15 cellular contexts compared by ENCODE assay signal in the genomic region with DNA sequence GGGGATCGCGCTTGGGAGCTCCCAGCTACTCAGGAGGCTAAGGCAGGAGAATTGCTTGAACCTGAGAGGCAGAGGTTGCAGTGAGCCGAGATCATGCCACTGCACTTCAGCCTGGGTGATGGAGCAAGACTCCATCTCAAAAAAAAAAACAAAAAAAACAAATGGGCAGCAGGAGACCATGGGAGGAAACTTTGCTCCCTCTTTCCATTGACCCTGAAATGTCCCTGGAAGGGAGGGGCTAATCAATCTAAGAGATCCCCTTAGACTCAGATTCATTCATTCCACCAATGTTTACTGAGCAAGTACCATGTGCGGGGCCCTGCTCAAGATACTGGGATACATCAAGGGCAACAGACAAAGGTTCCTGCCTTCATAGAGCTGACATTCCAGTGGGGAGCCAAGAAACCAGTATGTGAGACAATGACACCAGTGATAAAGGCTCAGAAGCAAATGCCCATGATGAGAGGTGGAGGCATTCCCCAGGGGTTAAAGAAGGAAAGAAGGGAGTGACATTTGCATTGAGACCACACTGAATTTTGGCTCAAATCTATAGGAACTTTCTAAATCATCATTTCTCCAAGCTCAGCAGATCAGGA. TPM values are rescaled to one million over a fixed set of nuclear protein-coding genes. Genes with fewer than 3 reads are reported as not detected.
DNase-seq lines count a peak whose midpoint lies in the region; ATAC-seq and TF ChIP-seq lines count a peak whose summit lies in the region.
"Had no signal": no experiment of that assay in that cellular context is flagged by ENCODE, and none has a peak within 500 bp of the region (broad histone marks: within the 10 kb centered on the region; RNA-seq: fewer than 3 reads in every experiment).

No MANE protein-coding gene starts in this region.

- peaks cover 32% of the 10 kb centered on the region for H3K4me1 ChIP-seq in ACC112 (ENCODE audit: control insufficient read depth, insufficient read depth, low read length, unreplicated experiment)
- H3K4me1 ChIP-seq in CD4-positive, alpha-beta memory T cell (ENCODE audit: insufficient read depth, low read length) = no peaks in the 10 kb centered on the region

- H3K27ac Mint-ChIP-seq in naive thymus-derived CD8-positive, alpha-beta T cell = peak overlapping the region in 9 of 10 donors; percentile 19 to 94 (median 79)
- no peak overlapping the region for H3K27ac Mint-ChIP-seq in CD4-positive, alpha-beta memory T cell

- no peak overlapping the region for H3K4me3 ChIP-seq in ACC112 (ENCODE audit: low read depth, low read length)
- no peak overlapping the region for H3K4me3 ChIP-seq in CD4-positive, alpha-beta memory T cell (ENCODE audit: low read length in 2 of 2)
- H3K4me3 ChIP-seq: skin epidermis had no signal

- no peak overlapping the region for H3K4me3 Mint-ChIP-seq in naive thymus-derived CD8-positive, alpha-beta T cell
- no peak overlapping the region for H3K4me3 Mint-ChIP-seq in CD4-positive, alpha-beta memory T cell
- H3K4me3 Mint-ChIP-seq: activated T-cell treated with anti-CD3 and anti-CD28 coated beads, Interleukin-2, amount 50 U/mL, for 4 hours; nephron had no signal

- peaks cover 0 to 32% (median 6%) of the 10 kb centered on the region in 3 donors for H3K36me3 Mint-ChIP-seq in naive thymus-derived CD8-positive, alpha-beta T cell
- peaks cover 6 to 7% of the 10 kb centered on the region in 2 donors for H3K36me3 Mint-ChIP-seq in CD4-positive, alpha-beta memory T cell

- ATAC-seq in Right ventricle myocardium superior (ENCODE audit: poor library complexity) (peak; percentile 51), GM18502 (IDR thresholded peaks at IDR 0.05; ENCODE audit: poor library complexity, unreplicated experiment) (no peak), GM18511 (IDR thresholded peaks at IDR 0.05; ENCODE audit: unreplicated experiment) (no peak)
- ATAC-seq in naive thymus-derived CD8-positive, alpha-beta T cell = no peak
- ATAC-seq: activated T-cell treated with anti-CD3 and anti-CD28 coated beads, Interleukin-2, amount 50 U/mL, for 4 hours had no signal

- POLR2A ChIA-PET in RWPE1 (lab: Yijun Ruan, JAX; ENCODE audit: low non-redundant PET) = no interaction called here
- POLR2A ChIA-PET in naive thymus-derived CD8-positive, alpha-beta T cell (lab: Charles Lee) = no interaction called here
- POLR2A ChIA-PET in CD4-positive, alpha-beta memory T cell (lab: Charles Lee; ENCODE audit: partially characterized antibody) = no interaction called here

- H3K79me2 ChIP-seq in ACC112 (ENCODE audit: control insufficient read depth, insufficient read depth, low read length, unreplicated experiment) = no peaks in the 10 kb centered on the region

- no peak overlapping the region for H2AFZ ChIP-seq in ACC112 (ENCODE audit: low read length, unreplicated experiment)

- no peaks in the 10 kb centered on the region for H3K27me3 Mint-ChIP-seq in naive thymus-derived CD8-positive, alpha-beta T cell
- no peaks in the 10 kb centered on the region for H3K27me3 Mint-ChIP-seq in CD4-positive, alpha-beta memory T cell

- no peaks in the 10 kb centered on the region for H3K9me3 Mint-ChIP-seq in naive thymus-derived CD8-positive, alpha-beta T cell
- peaks cover 0 to 2% (median 0%) of the 10 kb centered on the region in 8 donors for H3K9me3 Mint-ChIP-seq in CD4-positive, alpha-beta memory T cell
- H3K9me3 Mint-ChIP-seq: activated T-cell treated with anti-CD3 and anti-CD28 coated beads, Interleukin-2, amount 50 U/mL, for 4 hours; nephron had no signal

- H3K36me3 ChIP-seq in ACC112 (ENCODE audit: insufficient read depth, low read length) = no peaks in the 10 kb centered on the region
- no peaks in the 10 kb centered on the region for H3K36me3 ChIP-seq in CD4-positive, alpha-beta memory T cell (ENCODE audit: insufficient read depth, low read length)

- H3K9me3 ChIP-seq in CD4-positive, alpha-beta memory T cell (ENCODE audit: control insufficient read depth in 1 of 2, low read length in 2 of 2) = no peaks in the 10 kb centered on the region

- TF ChIP-seq CTCF in RWPE1 (conservative IDR thresholded peaks at IDR 0.05; ENCODE audit: low read depth) = no peak

- peak overlapping the region; percentile 86 for H3K27ac ChIP-seq in ACC112 (ENCODE audit: low read depth, low read length)
- H3K27ac ChIP-seq in RWPE1 = peak overlapping the region; percentile 86
- H3K27ac ChIP-seq in CD4-positive, alpha-beta memory T cell (ENCODE audit: low read depth, low read length) = no peak overlapping the region

- intact Hi-C loops in Right ventricle myocardium superior (cut with DNase I) = no loop called here
- intact Hi-C loops in CD4-positive, alpha-beta memory T cell (cut with micrococcal nuclease) = no loop called here

- CTCF ChIA-PET in RWPE1 (lab: Yijun Ruan, JAX) = no interaction called here
- CTCF ChIA-PET in CD4-positive, alpha-beta memory T cell (lab: Charles Lee; ENCODE audit: partially characterized antibody) = interaction anchor here (0.6 kb wide), 1 partner anchor 12 kb away, joined by 3 read pairs; no protein-coding TSS in a partner anchor

- peaks cover 26 to 86% (median 59%) of the 10 kb centered on the region in 4 donors for H3K4me1 Mint-ChIP-seq in naive thymus-derived CD8-positive, alpha-beta T cell
- peaks cover 16 to 39% (median 28%) of the 10 kb centered on the region in 4 donors for H3K4me1 Mint-ChIP-seq in CD4-positive, alpha-beta memory T cell

- H3K27me3 ChIP-seq in ACC112 (ENCODE audit: insufficient read depth, low read length) = no peaks in the 10 kb centered on the region
- no peaks in the 10 kb centered on the region for H3K27me3 ChIP-seq in CD4-positive, alpha-beta memory T cell (ENCODE audit: insufficient read depth, low read length)

- DNase-seq in RWPE1 (ENCODE audit: low spot score) = no peak
- no peak for DNase-seq in Right ventricle myocardium superior
- no peak for DNase-seq in naive thymus-derived CD8-positive, alpha-beta T cell
- no peak for DNase-seq in T1000 (lab: John Stamatoyannopoulos, UW)
- DNase-seq in CD4-positive, alpha-beta memory T cell = no peak
- DNase-seq: activated CD4-positive, alpha-beta T cell treated with anti-CD3 and anti-CD28 coated beads for 48 hours; activated T-cell treated with anti-CD3 and anti-CD28 coated beads, Interleukin-2, amount 50 U/mL, for 4 hours; DMS153; effector CD4-positive, alpha-beta T cell; NCI-H1048 had no signal

RNA-seq across cellular contexts. Expression of a gene that starts 37.7 kb away (rescaled TPM):
- total RNA-seq in Right ventricle myocardium superior = 23.9 TPM
- 10 to 100 TPM; 56.2 to 67.8 TPM for total RNA-seq in naive thymus-derived CD8-positive, alpha-beta T cell
- polyA plus RNA-seq in naive thymus-derived CD8-positive, alpha-beta T cell = 10 to 100 TPM; 15.3 to 33.9 (median 22.3) TPM
- total RNA-seq in CD4-positive, alpha-beta memory T cell = 10 to 100 TPM; 72.7 to 74.5 TPM
- polyA plus RNA-seq in CD4-positive, alpha-beta memory T cell = 10 to 100 TPM; 22.2 to 45.4 TPM

RNA-seq across cellular contexts. Expression of a gene that starts 39.9 kb away (rescaled TPM):
- total RNA-seq in Right ventricle myocardium superior = 30.1 TPM
- 10 to 100 TPM; 40.8 to 43.2 TPM for total RNA-seq in naive thymus-derived CD8-positive, alpha-beta T cell
- polyA plus RNA-seq in naive thymus-derived CD8-positive, alpha-beta T cell = 100 to 1,000 TPM in 2 of 3 donors, 10 to 100 TPM in 1; 87.9 to 134 (median 126) TPM
- total RNA-seq in CD4-positive, alpha-beta memory T cell = 10 to 100 TPM; 23.9 to 27.9 TPM
- polyA plus RNA-seq in CD4-positive, alpha-beta memory T cell = 10 to 100 TPM; 46.6 to 47.8 TPM

Comparison
In these comparisons a context has a peak if more than half of its experiments do, and no peak if none do; other contexts are left out.
1. H3K27ac Mint-ChIP-seq: peak in naive thymus-derived CD8-positive, alpha-beta T cell (9 of 10); none in CD4-positive, alpha-beta memory T cell (0 of 7).